8 cellular contexts compared by ENCODE assay signal in the genomic region with DNA sequence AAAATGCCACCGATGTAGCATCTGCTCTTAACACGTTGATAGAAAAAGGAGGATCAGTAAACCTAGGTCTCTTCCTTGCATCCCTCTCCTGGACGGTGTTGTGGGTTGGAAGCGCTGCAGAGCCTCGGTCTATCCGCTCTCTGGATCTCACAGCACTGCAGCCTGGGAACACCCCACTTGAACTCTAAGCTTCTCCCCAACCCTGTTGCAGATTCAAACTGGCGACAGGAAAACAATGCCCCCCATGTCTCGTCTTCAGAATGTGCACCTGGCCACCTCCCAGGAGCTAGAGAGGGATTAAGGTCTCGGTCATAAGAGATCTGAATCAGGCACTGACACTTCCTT. TPM values are rescaled to one million over a fixed set of nuclear protein-coding genes. Genes with fewer than 3 reads are reported as not detected.
DNase-seq lines count a peak whose midpoint lies in the region; ATAC-seq and TF ChIP-seq lines count a peak whose summit lies in the region.

No MANE protein-coding gene starts in this region.

- H3K9me3 ChIP-seq in iPS-18a (ENCODE audit: control insufficient read depth, low read depth, low read length) (no peaks in the 10 kb centered on the region), smooth muscle cell (replicated peaks; ENCODE audit: low read depth) (no peaks in the 10 kb centered on the region)

- H3K79me2 ChIP-seq in KMS-11 (ENCODE audit: insufficient read depth, low read depth) (no peaks in the 10 kb centered on the region), smooth muscle cell (ENCODE audit: low read depth) (peaks cover 9% of the 10 kb centered on the region)

- H3K4me1 ChIP-seq in KMS-11 (ENCODE audit: low read depth, poor library complexity, severe bottlenecking) (peaks cover 18% of the 10 kb centered on the region), iPS-18a (ENCODE audit: control insufficient read depth, low read depth, low read length) (peaks cover 7% of the 10 kb centered on the region), smooth muscle cell (ENCODE audit: low read depth) (peaks cover 4% of the 10 kb centered on the region)

- H3K4me3 ChIP-seq in KMS-11 (IDR thresholded peaks at IDR 0.05; ENCODE audit: insufficient read depth, low read depth, low read length), result no peak overlapping the region
- H3K4me3 ChIP-seq in iPS-18a (ENCODE audit: low read length), result peak overlapping the region; percentile 89
- H3K4me3 ChIP-seq in smooth muscle cell, result peak overlapping the region; percentile 74

- DNase-seq in NCI-H2081 (lab: John Stamatoyannopoulos, UW) (peak; percentile 21 to 29), NCI-H2081 treated with DMSO at 0.1 percent for 48 hours (lab: John Stamatoyannopoulos, UW) (no peak), smooth muscle cell (lab: John Stamatoyannopoulos, UW; ENCODE audit: unreplicated experiment) (no peak), glomerular visceral epithelial cell (ENCODE audit: extremely low spot score) (no peak)
- DNase-seq in activated T-helper 1 cell treated with anti-CD3 and anti-CD28 coated beads, Interleukin-12 subunit alpha, Interleukin-12 subunit beta, Interleukin-2, Interleukin-4 antibody, amounts not matched to agents 30 ng/mL and 10 ng/mL and 1 ng/mL, durations not matched to agents 14 hours and 24 hours and 36 hours (ENCODE audit: low spot score), result no peak

- no peaks in the 10 kb centered on the region for H3K27me3 Mint-ChIP-seq in activated T-helper 1 cell treated with anti-CD3 and anti-CD28 coated beads, Interleukin-12 subunit alpha, Interleukin-12 subunit beta, Interleukin-2, Interleukin-4 antibody, amounts not matched to agents 30 ng/mL and 10 ng/mL and 1 ng/mL, durations not matched to agents 14 hours and 24 hours and 36 hours (ENCODE audit: insufficient read depth)

- intact Hi-C loops in activated T-helper 1 cell treated with anti-CD3 and anti-CD28 coated beads, Interleukin-12 subunit alpha, Interleukin-12 subunit beta, Interleukin-2, Interleukin-4 antibody, amounts not matched to agents 30 ng/mL and 10 ng/mL and 1 ng/mL, durations not matched to agents 14 hours and 24 hours and 36 hours (cut with micrococcal nuclease), result loop anchor here (1.0 to 5.0 kb wide), 17 partner anchors 13 to 1101 kb away; a partner anchor contains a TSS

- H3K27ac Mint-ChIP-seq in activated T-helper 1 cell treated with anti-CD3 and anti-CD28 coated beads, Interleukin-12 subunit alpha, Interleukin-12 subunit beta, Interleukin-2, Interleukin-4 antibody, amounts not matched to agents 30 ng/mL and 10 ng/mL and 1 ng/mL, durations not matched to agents 14 hours and 24 hours and 36 hours, result peak overlapping the region; percentile 95

- peaks cover 3% of the 10 kb centered on the region for H3K36me3 Mint-ChIP-seq in activated T-helper 1 cell treated with anti-CD3 and anti-CD28 coated beads, Interleukin-12 subunit alpha, Interleukin-12 subunit beta, Interleukin-2, Interleukin-4 antibody, amounts not matched to agents 30 ng/mL and 10 ng/mL and 1 ng/mL, durations not matched to agents 14 hours and 24 hours and 36 hours (ENCODE audit: low read depth)

- H2AFZ ChIP-seq in KMS-11 (ENCODE audit: low read depth) (peak overlapping the region; percentile 61), smooth muscle cell (ENCODE audit: low read depth) (peak overlapping the region; percentile 95)

- no peaks in the 10 kb centered on the region for H4K20me1 ChIP-seq in KMS-11 (ENCODE audit: insufficient read depth)
- no peaks in the 10 kb centered on the region for H4K20me1 ChIP-seq in smooth muscle cell (ENCODE audit: low read depth)

- peak overlapping the region; percentile 43 for H3K27ac ChIP-seq in KMS-11
- H3K27ac ChIP-seq in iPS-18a (ENCODE audit: low read length), result peak overlapping the region; percentile 38
- H3K27ac ChIP-seq in smooth muscle cell (ENCODE audit: low read depth), result peak overlapping the region; percentile 14

- H3K4me3 Mint-ChIP-seq in activated T-helper 1 cell treated with anti-CD3 and anti-CD28 coated beads, Interleukin-12 subunit alpha, Interleukin-12 subunit beta, Interleukin-2, Interleukin-4 antibody, amounts not matched to agents 30 ng/mL and 10 ng/mL and 1 ng/mL, durations not matched to agents 14 hours and 24 hours and 36 hours, result peak overlapping the region; percentile 94

- WGBS in smooth muscle cell (ENCODE audit: low lambda C conversion rate), result 1% methylated on average over 9 of the region's 9 CpGs

- H3K9me3 Mint-ChIP-seq in activated T-helper 1 cell treated with anti-CD3 and anti-CD28 coated beads, Interleukin-12 subunit alpha, Interleukin-12 subunit beta, Interleukin-2, Interleukin-4 antibody, amounts not matched to agents 30 ng/mL and 10 ng/mL and 1 ng/mL, durations not matched to agents 14 hours and 24 hours and 36 hours, result peaks cover 11% of the 10 kb centered on the region

- H3K9ac ChIP-seq in KMS-11 (peak overlapping the region; percentile 69), iPS-18a (ENCODE audit: low read length) (peak overlapping the region; percentile 82), smooth muscle cell (ENCODE audit: low read depth) (peak overlapping the region; percentile 56)

- H3K36me3 ChIP-seq in KMS-11 (ENCODE audit: insufficient read depth), result no peaks in the 10 kb centered on the region
- H3K36me3 ChIP-seq in iPS-18a (ENCODE audit: control insufficient read depth, low read depth, low read length), result no peaks in the 10 kb centered on the region
- H3K36me3 ChIP-seq in smooth muscle cell (ENCODE audit: low read depth), result no peaks in the 10 kb centered on the region

- H3K4me1 Mint-ChIP-seq in activated T-helper 1 cell treated with anti-CD3 and anti-CD28 coated beads, Interleukin-12 subunit alpha, Interleukin-12 subunit beta, Interleukin-2, Interleukin-4 antibody, amounts not matched to agents 30 ng/mL and 10 ng/mL and 1 ng/mL, durations not matched to agents 14 hours and 24 hours and 36 hours (ENCODE audit: low read depth), result peaks cover 22% of the 10 kb centered on the region

- no peaks in the 10 kb centered on the region for H3K27me3 ChIP-seq in KMS-11 (ENCODE audit: insufficient read depth, low read depth)
- peaks cover 3% of the 10 kb centered on the region for H3K27me3 ChIP-seq in iPS-18a (ENCODE audit: control insufficient read depth, insufficient read depth, low read length)
- H3K27me3 ChIP-seq in smooth muscle cell (ENCODE audit: low read depth), result no peaks in the 10 kb centered on the region

- H3F3A ChIP-seq in smooth muscle cell (ENCODE audit: low read depth), result no peaks in the 10 kb centered on the region

- H3K4me2 ChIP-seq in KMS-11, result peak overlapping the region; percentile 63; the same call in 1 of the 2 replicates
- H3K4me2 ChIP-seq in smooth muscle cell, result peak overlapping the region; percentile 92

- TF ChIP-seq CTCF in KMS-11 (conservative IDR thresholded peaks at IDR 0.05; ENCODE audit: low read depth, low read length) (no peak), smooth muscle cell (IDR thresholded peaks at IDR 0.05; ENCODE audit: borderline replicate concordance, insufficient read depth, poor library complexity, severe bottlenecking) (no peak)

- ATAC-seq in GM19324 (IDR thresholded peaks at IDR 0.05; ENCODE audit: low FRiP score, unreplicated experiment), result no peak

RNA-seq across cellular contexts. Expression of a gene that starts 0.5 kb away (rescaled TPM):
- 14.6 and 18.0 TPM in 2 replicates for total RNA-seq in activated T-helper 1 cell treated with anti-CD3 and anti-CD28 coated beads, Interleukin-12 subunit alpha, Interleukin-12 subunit beta, Interleukin-2, Interleukin-4 antibody, amounts not matched to agents 30 ng/mL and 10 ng/mL and 1 ng/mL, durations not matched to agents 14 hours and 24 hours and 36 hours
- 22.1 and 24.5 TPM in 2 replicates for total RNA-seq in smooth muscle cell
- 22.7 and 30.7 TPM in 2 replicates for polyA plus RNA-seq in smooth muscle cell

RNA-seq across cellular contexts. Expression of a gene that starts 47.9 kb away (rescaled TPM):
- 0.13 and 0.17 TPM in 2 replicates for total RNA-seq in activated T-helper 1 cell treated with anti-CD3 and anti-CD28 coated beads, Interleukin-12 subunit alpha, Interleukin-12 subunit beta, Interleukin-2, Interleukin-4 antibody, amounts not matched to agents 30 ng/mL and 10 ng/mL and 1 ng/mL, durations not matched to agents 14 hours and 24 hours and 36 hours
- 3.3 and 5.3 TPM in 2 replicates for total RNA-seq in smooth muscle cell
- 0.69 and 0.71 TPM in 2 replicates for polyA plus RNA-seq in smooth muscle cell

RNA-seq across cellular contexts. Expression of a gene that starts 53.6 kb away (rescaled TPM):
- total RNA-seq in activated T-helper 1 cell treated with anti-CD3 and anti-CD28 coated beads, Interleukin-12 subunit alpha, Interleukin-12 subunit beta, Interleukin-2, Interleukin-4 antibody, amounts not matched to agents 30 ng/mL and 10 ng/mL and 1 ng/mL, durations not matched to agents 14 hours and 24 hours and 36 hours, result not detected in 2 replicates
- 6.5 and 7.2 TPM in 2 replicates for total RNA-seq in smooth muscle cell
- 6.0 and 7.9 TPM in 2 replicates for polyA plus RNA-seq in smooth muscle cell

Comparison
In these comparisons a context has a peak if more than half of its experiments do, and no peak if none do; other contexts are left out.
1. DNase-seq: peak in NCI-H2081 (2 of 2); none in NCI-H2081 treated with DMSO at 0.1 percent for 48 hours (single experiment), activated T-helper 1 cell treated with anti-CD3 and anti-CD28 coated beads, Interleukin-12 subunit alpha, Interleukin-12 subunit beta, Interleukin-2, Interleukin-4 antibody, amounts not matched to agents 30 ng/mL and 10 ng/mL and 1 ng/mL, durations not matched to agents 14 hours and 24 hours and 36 hours (single experiment), smooth muscle cell (single experiment) and glomerular visceral epithelial cell (single experiment).
2. Peak in every context shown above with its lines, with median percentiles within 50 percentile points of each other: H3K27ac ChIP-seq and H3K9ac ChIP-seq.